ENCODE assay signal across 11 cellular contexts in the genomic region with DNA sequence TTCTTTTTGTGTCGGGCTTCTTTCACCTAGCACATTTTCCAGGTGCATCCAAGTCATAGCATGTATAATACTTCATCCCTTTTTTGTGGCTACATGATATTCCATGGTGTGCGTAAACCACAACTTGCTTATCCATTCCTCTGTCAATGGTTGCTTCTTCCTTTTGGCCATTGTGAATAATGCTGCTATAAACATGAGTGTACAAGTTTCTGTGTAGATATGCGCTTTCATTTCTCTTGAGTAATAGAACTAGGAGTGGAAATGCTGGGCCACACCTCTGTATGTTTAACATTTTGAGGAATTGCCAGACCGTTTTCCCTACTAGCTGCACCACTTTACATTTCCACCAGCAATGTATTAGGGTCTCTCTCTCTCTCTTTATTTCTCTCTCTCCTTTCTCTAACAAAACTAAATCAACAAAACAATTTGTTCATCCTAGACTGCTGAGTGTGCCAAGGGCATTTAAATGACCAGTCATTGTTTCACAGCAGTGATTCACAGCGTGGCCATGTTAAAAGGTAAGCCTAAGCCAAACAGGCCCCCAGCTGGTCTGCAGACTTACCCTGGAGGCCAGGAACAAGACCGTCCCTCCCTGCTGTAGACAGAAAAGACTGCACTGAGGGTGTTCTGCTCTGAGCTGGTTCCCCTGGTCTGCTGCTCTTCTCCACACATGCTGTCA. TPM values are rescaled to one million over a fixed set of nuclear protein-coding genes. Genes with fewer than 3 reads are reported as not detected.
A peak's percentile ranks its signal among the peaks of the same experiment; 100 is the strongest.
DNase-seq lines count a peak whose midpoint lies in the region; ATAC-seq and TF ChIP-seq lines count a peak whose summit lies in the region.
"Had no signal": no experiment of that assay in that cellular context is flagged by ENCODE, and none has a peak within 500 bp of the region (broad histone marks: within the 10 kb centered on the region; RNA-seq: fewer than 3 reads in every experiment).

No MANE protein-coding gene starts in this region.

- H3K36me3 ChIP-seq in mammary epithelial cell (ENCODE audit: insufficient read depth, low read length) (no peaks in the 10 kb centered on the region), lower lobe of right lung (no peaks in the 10 kb centered on the region)

- H3K9me3 Mint-ChIP-seq in activated naive CD4-positive, alpha-beta T cell treated with anti-CD3 and anti-CD28 coated beads for 36 hours = no peaks in the 10 kb centered on the region

- H3K27me3 Mint-ChIP-seq in activated naive CD4-positive, alpha-beta T cell treated with anti-CD3 and anti-CD28 coated beads for 36 hours (ENCODE audit: low read depth) = no peaks in the 10 kb centered on the region

- H3K4me2 ChIP-seq in mammary epithelial cell (ENCODE audit: insufficient read depth, low read depth, low read length) = peak overlapping the region; percentile 34

- no peaks in the 10 kb centered on the region for H3K36me3 Mint-ChIP-seq in activated naive CD4-positive, alpha-beta T cell treated with anti-CD3 and anti-CD28 coated beads for 36 hours (ENCODE audit: low read depth)

- peaks cover 58% of the 10 kb centered on the region for H3K4me1 ChIP-seq in mammary epithelial cell (ENCODE audit: insufficient read depth, low read length)
- H3K4me1 ChIP-seq in lower lobe of right lung = peaks cover 53% of the 10 kb centered on the region

- H3K27me3 ChIP-seq in mammary epithelial cell (ENCODE audit: insufficient read depth, low read length) (no peaks in the 10 kb centered on the region), lower lobe of right lung (ENCODE audit: low read depth) (no peaks in the 10 kb centered on the region)

- intact Hi-C loops in mammary epithelial cell (cut with micrococcal nuclease) (no loop called here), lower lobe of right lung (cut with DNase I) (no loop called here)
- intact Hi-C loops in activated naive CD4-positive, alpha-beta T cell treated with anti-CD3 and anti-CD28 coated beads for 36 hours (cut with micrococcal nuclease) = loop anchor here (5.0 to 10.0 kb wide), 2 partner anchors 47 to 145 kb away; partner anchors contain the start of gene NID1

- H3K27ac Mint-ChIP-seq in activated naive CD4-positive, alpha-beta T cell treated with anti-CD3 and anti-CD28 coated beads for 36 hours = no peak overlapping the region

- CTCF ChIA-PET in mammary epithelial cell (lab: Charles Lee; ENCODE audit: low non-redundant PET) = interaction anchor here (0.6 kb wide), 1 partner anchor 53 kb away, joined by 3 read pairs; the partner anchor contains the start of gene LYST
- CTCF ChIA-PET in activated naive CD4-positive, alpha-beta T cell treated with anti-CD3 and anti-CD28 coated beads for 36 hours (lab: Charles Lee) = interaction anchor here (0.6 to 1.0 kb wide), 2 partner anchors 15 to 52 kb away, joined by 3 to 4 read pairs; no protein-coding TSS in a partner anchor

- DNase-seq in AG09309 (ENCODE audit: low read depth) (peak; percentile 51), M059J (ENCODE audit: low read depth) (peak; percentile 91), mammary epithelial cell (peak; percentile 89), lower lobe of right lung (no peak), HuH-7 (ENCODE audit: low spot score) (no peak)
- no peak for DNase-seq in activated naive CD4-positive, alpha-beta T cell treated with anti-CD3 and anti-CD28 coated beads for 36 hours
- DNase-seq: activated T-cell treated with anti-CD3 and anti-CD28 coated beads for 4 hours, DND-41, NCI-H446 had no signal

- H3K27ac ChIP-seq in mammary epithelial cell (ENCODE audit: insufficient read depth, low read depth, low read length) (peak overlapping the region; percentile 96), lower lobe of right lung (peak overlapping the region; percentile 74)

- TF ChIP-seq CTCF in AG09309 (IDR thresholded peaks at IDR 0.05; ENCODE audit: control insufficient read depth, insufficient read depth, low read depth, low read length, missing control alignments) (no peak), mammary epithelial cell (conservative IDR thresholded peaks at IDR 0.05 in 1 of 2, IDR thresholded peaks at IDR 0.05 in 1 of 2; ENCODE audit: extremely low read depth in 1 of 2, insufficient read depth in 1 of 2, low read depth in 1 of 2, low read length in 2 of 2) (peak in 1 of 2 donors; percentile 4), lower lobe of right lung (IDR thresholded peaks at IDR 0.05) (no peak)

- H3K79me2 ChIP-seq in mammary epithelial cell (ENCODE audit: insufficient read depth, low read length) = no peaks in the 10 kb centered on the region

- no peak overlapping the region for H3K4me3 Mint-ChIP-seq in activated naive CD4-positive, alpha-beta T cell treated with anti-CD3 and anti-CD28 coated beads for 36 hours

- 29% methylated on average over 6 of the region's 6 CpGs for WGBS in mammary epithelial cell (ENCODE audit: low coverage, missing lambda C conversion rate)

- peak overlapping the region; percentile 65 for H3K9ac ChIP-seq in mammary epithelial cell (ENCODE audit: insufficient read depth, low read length)

- no peaks in the 10 kb centered on the region for H3K9me3 ChIP-seq in mammary epithelial cell (replicated peaks; ENCODE audit: insufficient read depth, low read length)
- H3K9me3 ChIP-seq in lower lobe of right lung = no peaks in the 10 kb centered on the region

- peak overlapping the region; percentile 19 for H2AFZ ChIP-seq in mammary epithelial cell (ENCODE audit: low read depth, low read length)

- H3K4me1 Mint-ChIP-seq in activated naive CD4-positive, alpha-beta T cell treated with anti-CD3 and anti-CD28 coated beads for 36 hours (ENCODE audit: low read depth) = peaks cover 46% of the 10 kb centered on the region

- no peak overlapping the region for H3K4me3 ChIP-seq in AG09309 (ENCODE audit: control insufficient read depth, low read depth, low read length)
- no peak overlapping the region for H3K4me3 ChIP-seq in mammary epithelial cell (replicated peaks in 1 of 3; ENCODE audit: insufficient read depth in 1 of 3, low read depth in 2 of 3, low read length in 3 of 3)
- no peak overlapping the region for H3K4me3 ChIP-seq in lower lobe of right lung

- in situ Hi-C loops in mammary epithelial cell (cut with MboI; ENCODE audit: low sequenced_read_pairs in 2 of 2) = no loop called here

- dilution Hi-C loops in mammary epithelial cell (cut with HindIII; ENCODE audit: low sequenced_read_pairs) = loop anchor here (5.0 kb wide), 1 partner anchor 52 kb away; no protein-coding TSS in a partner anchor

- no TSS peak for BruUV-seq in mammary epithelial cell (replicated peaks; lab: Mats Ljungman, UMichigan)

- no peaks in the 10 kb centered on the region for H4K20me1 ChIP-seq in mammary epithelial cell (ENCODE audit: insufficient read depth, low read length)

- ATAC-seq in lower lobe of right lung (peak; percentile 40 to 47), HG02763 (IDR thresholded peaks at IDR 0.05; ENCODE audit: unreplicated experiment) (no peak), GM21423 (IDR thresholded peaks at IDR 0.05; ENCODE audit: unreplicated experiment) (no peak)

RNA-seq across cellular contexts. Expression of gene LYST, which starts 53.2 kb away (rescaled TPM):
- total RNA-seq in M059J (2014; rRNA removed; shearing (Covaris generic)) = 4.8 and 12.2 TPM in 2 replicates
- total RNA-seq in mammary epithelial cell = 10 to 100 TPM; 27.6 to 50.5 TPM
- 6.1 TPM for polyA plus RNA-seq in mammary epithelial cell
- polyA minus RNA-seq in mammary epithelial cell = 53.0 TPM
- 72.4 TPM for total RNA-seq in lower lobe of right lung
- 10 to 100 TPM; 19.0 to 21.1 TPM for total RNA-seq in activated naive CD4-positive, alpha-beta T cell treated with anti-CD3 and anti-CD28 coated beads for 36 hours

Comparison
In these comparisons a context has a peak if more than half of its experiments do, and no peak if none do; other contexts are left out.
1. DNase-seq: peak in AG09309 (single experiment), M059J (single experiment) and mammary epithelial cell (single experiment); none in lower lobe of right lung (single experiment), HuH-7 (single experiment) and activated naive CD4-positive, alpha-beta T cell treated with anti-CD3 and anti-CD28 coated beads for 36 hours (single experiment).
2. ATAC-seq: peak in lower lobe of right lung (2 of 2); none in HG02763 (single experiment) and GM21423 (single experiment).